18 cellular contexts compared by ENCODE assay signal in the genomic region with DNA sequence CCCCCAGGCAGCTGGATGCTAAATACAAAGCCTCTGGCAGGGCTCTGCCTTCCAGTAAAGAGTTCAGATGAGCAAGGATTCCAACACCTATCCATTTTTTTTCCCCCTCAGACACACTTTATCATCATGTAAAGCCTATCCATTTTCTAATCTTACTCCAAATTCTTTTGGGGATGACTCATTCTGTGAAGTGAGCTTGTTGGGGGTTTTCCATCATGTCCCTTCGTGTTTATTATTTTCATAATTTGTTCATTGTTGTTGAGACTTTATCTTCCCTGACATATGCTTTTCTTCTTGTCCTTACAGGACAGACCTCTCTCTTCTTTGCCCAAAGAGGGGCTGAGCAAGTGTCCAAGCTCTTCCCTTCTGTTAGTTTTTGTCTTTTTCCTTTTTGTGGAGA. TPM values are rescaled to one million over a fixed set of nuclear protein-coding genes. Genes with fewer than 3 reads are reported as not detected.
DNase-seq lines count a peak whose midpoint lies in the region; ATAC-seq, FAIRE-seq and TF ChIP-seq lines count a peak whose summit lies in the region.
"Had no signal": no experiment of that assay in that cellular context is flagged by ENCODE, and none has a peak within 500 bp of the region (broad histone marks: within the 10 kb centered on the region; RNA-seq: fewer than 3 reads in every experiment).

No MANE protein-coding gene starts in this region.

- H3K4me1 ChIP-seq in GM12878 (ENCODE audit: control insufficient read depth, insufficient read depth, low read length): peaks cover 24% of the 10 kb centered on the region
- peaks cover 3% of the 10 kb centered on the region for H3K4me1 ChIP-seq in mesenchymal stem cell (ENCODE audit: control insufficient read depth, insufficient read depth, low read depth, low read length)
- H3K4me1 ChIP-seq in CD8-positive, alpha-beta T cell (ENCODE audit: insufficient read depth, low read length): no peaks in the 10 kb centered on the region
- peaks cover 0 to 39% (median 12%) of the 10 kb centered on the region in 4 donors for H3K4me1 ChIP-seq in tibial artery
- H3K4me1 ChIP-seq: BLaER1, gastroesophageal sphincter, vagina had no signal

- H3K27me3 ChIP-seq in GM12878 (replicated peaks in 1 of 2; ENCODE audit: control insufficient read depth in 2 of 2, insufficient read depth in 2 of 2, low read length in 1 of 2): no peaks in the 10 kb centered on the region
- no peaks in the 10 kb centered on the region for H3K27me3 ChIP-seq in mesenchymal stem cell (ENCODE audit: control insufficient read depth in 1 of 2, insufficient read depth in 1 of 2, low read length in 2 of 2)
- H3K27me3 ChIP-seq in CD8-positive, alpha-beta T cell (ENCODE audit: insufficient read depth, low read length): no peaks in the 10 kb centered on the region
- H3K27me3 ChIP-seq in tibial artery: no peaks in the 10 kb centered on the region
- H3K27me3 ChIP-seq: BLaER1, gastroesophageal sphincter, neutrophil, vagina had no signal

- no peak overlapping the region for H2BK5ac ChIP-seq in mesenchymal stem cell (ENCODE audit: low read depth, low read length, poor library complexity, severe bottlenecking)

- TF ChIP-seq POLR2A in GM12878 (IDR thresholded peaks at IDR 0.05; ENCODE audit: low read depth, low read length): no peak

- intact Hi-C loops in GM12878 (cut with micrococcal nuclease; ENCODE audit: unreplicated experiment) (no loop called here), tibial artery (cut with DNase I; ENCODE audit: low total_unique reads) (no loop called here)
- intact Hi-C loops in CD8-positive, alpha-beta T cell (cut with DNase I, micrococcal nuclease): no loop called here

- POLR2A ChIA-PET in GM12878 (lab: Charles Lee): interaction anchor here (0.6 to 1.9 kb wide), 4 partner anchors 39 to 185 kb away, joined by 3 to 5 read pairs (median 4); no protein-coding TSS in a partner anchor
- POLR2A ChIA-PET in CD8-positive, alpha-beta T cell (lab: Charles Lee): interaction anchor here (0.8 to 1.5 kb wide), 3 partner anchors 12 to 101 kb away, joined by 3 read pairs; no protein-coding TSS in a partner anchor

- H3K4me3 ChIP-seq in GM12878 (no peak overlapping the region), mesenchymal stem cell (ENCODE audit: insufficient read depth in 1 of 2, low read depth in 1 of 2, low read length in 2 of 2) (no peak overlapping the region), tibial artery (no peak overlapping the region)
- H3K4me3 ChIP-seq in CD8-positive, alpha-beta T cell (ENCODE audit: low read depth, low read length): no peak overlapping the region
- H3K4me3 ChIP-seq: BLaER1, gastroesophageal sphincter, vagina had no signal

- H2BK15ac ChIP-seq in mesenchymal stem cell (ENCODE audit: low read depth, poor library complexity, severe bottlenecking): no peak overlapping the region

- H3K9me3 Mint-ChIP-seq in CD8-positive, alpha-beta T cell: no peaks in the 10 kb centered on the region

- H2AK5ac ChIP-seq in mesenchymal stem cell (ENCODE audit: low read length, severe bottlenecking): no peak overlapping the region

- no peak overlapping the region for H3K23ac ChIP-seq in mesenchymal stem cell (ENCODE audit: low read length in 2 of 2)

- H4K20me1 ChIP-seq in GM12878 (ENCODE audit: control insufficient read depth, insufficient read depth): no peaks in the 10 kb centered on the region
- H4K20me1 ChIP-seq: BLaER1 had no signal

- H3K18ac ChIP-seq in mesenchymal stem cell (ENCODE audit: low read depth in 1 of 2, low read length in 2 of 2): no peak overlapping the region

- no peaks in the 10 kb centered on the region for H3K79me1 ChIP-seq in mesenchymal stem cell (replicated peaks; ENCODE audit: low read length, poor library complexity, severe bottlenecking)

- TF ChIP-seq RAD21 in GM12878 (IDR thresholded peaks at IDR 0.05; ENCODE audit: insufficient read depth, low read depth, low read length): no peak

- H2AFZ ChIP-seq in GM12878 (ENCODE audit: control insufficient read depth, low read depth, low read length) (peak overlapping the region; percentile 37; the same call in 1 of the 2 replicates), mesenchymal stem cell (ENCODE audit: low read depth, low read length) (no peak overlapping the region)

- H4K91ac ChIP-seq in mesenchymal stem cell (ENCODE audit: low read length): no peak overlapping the region

- no peak for TF ChIP-seq CTCF in GM12878 (IDR thresholded peaks at IDR 0.05 in 2 of 3, conservative IDR thresholded peaks at IDR 0.05 in 1 of 3; ENCODE audit: control insufficient read depth in 2 of 3, extremely low read depth in 1 of 3, insufficient read depth in 1 of 3, low read depth in 3 of 3, low read length in 3 of 3)
- TF ChIP-seq CTCF in CD8-positive, alpha-beta T cell (IDR thresholded peaks at IDR 0.05): no peak
- TF ChIP-seq CTCF in tibial artery (IDR thresholded peaks at IDR 0.05): no peak

- 0% methylated on average over 1 of the region's 1 CpG for WGBS in GM12878 (ENCODE audit: insufficient coverage, insufficient replicate concordance, low lambda C conversion rate, missing lambda C conversion rate)
- WGBS in mesenchymal stem cell: no CpG with 5 or more reads among the region's 1 CpG

- H3K27ac ChIP-seq in GM12878 (ENCODE audit: control insufficient read depth, insufficient read depth) (no peak overlapping the region), mesenchymal stem cell (ENCODE audit: low read length, poor library complexity, severe bottlenecking) (no peak overlapping the region), tibial artery (peak overlapping the region in 1 of 2 donors; percentile 17)
- H3K27ac ChIP-seq in CD8-positive, alpha-beta T cell (ENCODE audit: low read depth, low read length): no peak overlapping the region
- H3K27ac ChIP-seq: BLaER1, gastroesophageal sphincter, KMS-11, neutrophil, vagina had no signal

- no peak overlapping the region for H3K27ac Mint-ChIP-seq in CD8-positive, alpha-beta T cell
- H3K27ac Mint-ChIP-seq: brain had no signal

- no peak overlapping the region for H4K8ac ChIP-seq in mesenchymal stem cell (ENCODE audit: low read length)

- H3K4ac ChIP-seq in mesenchymal stem cell (ENCODE audit: low read depth in 1 of 2, low read length in 2 of 2): no peak overlapping the region

- no TSS peak for BruUV-seq in GM12878 (replicated peaks; lab: Mats Ljungman, UMichigan)

- in situ Hi-C loops in GM12878 (cut with MboI): loop anchor here (25.0 kb wide), 2 partner anchors 1145 to 1545 kb away; a partner anchor contains a TSS

- H3K9ac ChIP-seq in GM12878 (ENCODE audit: control insufficient read depth, insufficient read depth, low read length): no peak overlapping the region
- H3K9ac ChIP-seq in mesenchymal stem cell (ENCODE audit: low read length): peak overlapping the region; percentile 35
- H3K9ac ChIP-seq: BLaER1, KMS-11 had no signal

- H3K36me3 Mint-ChIP-seq in CD8-positive, alpha-beta T cell: no peaks in the 10 kb centered on the region
- H3K36me3 Mint-ChIP-seq: brain had no signal

- SMC1A ChIA-PET in GM12878 (lab: Charles Lee; ENCODE audit: uncharacterized antibody, unreplicated experiment): interaction anchor here (0.8 to 2.7 kb wide), 16 partner anchors 11 to 190 kb away, joined by 3 to 22 read pairs (median 4); no protein-coding TSS in a partner anchor

- H2BK12ac ChIP-seq in mesenchymal stem cell (ENCODE audit: low read length in 2 of 2): no peak overlapping the region

- peaks cover 12% of the 10 kb centered on the region for H3K4me1 Mint-ChIP-seq in CD8-positive, alpha-beta T cell (ENCODE audit: low read depth)

- no peaks in the 10 kb centered on the region for H3K9me3 ChIP-seq in GM12878 (replicated peaks; ENCODE audit: control insufficient read depth, insufficient read depth, low read length)
- H3K9me3 ChIP-seq in mesenchymal stem cell (ENCODE audit: control insufficient read depth, low read length): no peaks in the 10 kb centered on the region
- H3K9me3 ChIP-seq in CD8-positive, alpha-beta T cell (ENCODE audit: low read length): no peaks in the 10 kb centered on the region
- no peaks in the 10 kb centered on the region for H3K9me3 ChIP-seq in tibial artery
- H3K9me3 ChIP-seq: BLaER1, gastroesophageal sphincter, neutrophil, vagina had no signal

- peak overlapping the region; percentile 57; the same call in 1 of the 2 replicates for H3K4me2 ChIP-seq in GM12878 (ENCODE audit: control insufficient read depth, insufficient read depth)
- no peak overlapping the region for H3K4me2 ChIP-seq in mesenchymal stem cell (ENCODE audit: low read length, poor library complexity, severe bottlenecking)
- H3K4me2 ChIP-seq: BLaER1, KMS-11 had no signal

- 0 out of 4 replicates have a peak, but pooled peaks of 1 of the 2 experiments have one; percentile 33 for TF ChIP-seq EP300 in GM12878 (IDR thresholded peaks at IDR 0.05; ENCODE audit: borderline replicate concordance in 1 of 2, control insufficient read depth in 1 of 2, low read depth in 2 of 2, low read length in 2 of 2)

- no peak overlapping the region for H3K4me3 Mint-ChIP-seq in CD8-positive, alpha-beta T cell
- H3K4me3 Mint-ChIP-seq: brain had no signal

- DNase-seq in EL: peak; percentile 64
- DNase-seq in LHCN-M2 (ENCODE audit: low read depth): peak; percentile 35
- DNase-seq in GM12878 (ENCODE audit: low read depth, low spot score): no peak
- DNase-seq in mesenchymal stem cell: peak; percentile 38
- no peak for DNase-seq in DMS153 treated with DMSO at 0.1 percent for 48 hours (lab: John Stamatoyannopoulos, UW; ENCODE audit: unreplicated experiment)
- DNase-seq in HPDE6-E6E7 (ENCODE audit: extremely low spot score): no peak
- DNase-seq in CD8-positive, alpha-beta T cell: no peak
- DNase-seq in tibial artery: no peak
- DNase-seq: activated gamma-delta T cell treated with Interleukin-2 at 50 U/mL for 16 hours; DMS153; effector memory CD4-positive, alpha-beta T cell; NCI-H1436 had no signal

- no peaks in the 10 kb centered on the region for H3K79me2 ChIP-seq in GM12878 (ENCODE audit: control insufficient read depth, insufficient read depth, low read length)

- RAD21 ChIA-PET in GM12878 (lab: Charles Lee; ENCODE audit: unreplicated experiment): interaction anchor here (0.6 to 1.8 kb wide), 9 partner anchors 13 to 167 kb away, joined by 3 to 5 read pairs (median 4); a partner anchor contains a TSS

- no peak for FAIRE-seq in GM12878 (lab: Jason Lieb, UNC)

- H2BK120ac ChIP-seq in mesenchymal stem cell (ENCODE audit: low read depth, low read length): no peak overlapping the region

- peak; percentile 13 for ATAC-seq in GM12878
- no peak for ATAC-seq in CD8-positive, alpha-beta T cell
- ATAC-seq: gastroesophageal sphincter had no signal

- CTCF ChIA-PET in GM12878 (lab: Yijun Ruan, JAX): interaction anchor here (0.8 to 3.5 kb wide), 13 partner anchors 12 to 165 kb away, joined by 3 to 26 read pairs (median 4); a partner anchor contains a TSS
- CTCF ChIA-PET in CD8-positive, alpha-beta T cell (lab: Charles Lee): interaction anchor here (0.7 to 2.6 kb wide), 6 partner anchors 12 to 99 kb away, joined by 3 to 12 read pairs (median 3); a partner anchor contains a TSS

- no peaks in the 10 kb centered on the region for H3K27me3 Mint-ChIP-seq in CD8-positive, alpha-beta T cell (ENCODE audit: low read depth)

- no peak overlapping the region for H3K14ac ChIP-seq in mesenchymal stem cell (ENCODE audit: low read length in 2 of 2)

- H3K36me3 ChIP-seq in GM12878 (ENCODE audit: control insufficient read depth in 2 of 2, insufficient read depth in 2 of 2, low read length in 1 of 2): no peaks in the 10 kb centered on the region
- H3K36me3 ChIP-seq in mesenchymal stem cell (ENCODE audit: control insufficient read depth in 1 of 2, insufficient read depth in 2 of 2, low read depth in 1 of 2, low read length in 2 of 2): no peaks in the 10 kb centered on the region
- no peaks in the 10 kb centered on the region for H3K36me3 ChIP-seq in CD8-positive, alpha-beta T cell (ENCODE audit: insufficient read depth, low read length)
- H3K36me3 ChIP-seq in tibial artery: no peaks in the 10 kb centered on the region
- H3K36me3 ChIP-seq: BLaER1, gastroesophageal sphincter, neutrophil, vagina had no signal

RNA-seq across cellular contexts. Expression of a gene that starts 34.7 kb away (rescaled TPM):
- 7.8 and 8.4 TPM in 2 replicates for total RNA-seq in LHCN-M2 (2014; rRNA removed)
- polyA plus RNA-seq in LHCN-M2 (2012): 12.5 TPM
- total RNA-seq in GM12878 (2013; cell fraction: nucleolus; rRNA removed): 20.0 and 21.6 TPM in 2 replicates
- total RNA-seq in GM12878 (2014; rRNA removed): 37.9 and 41.0 TPM in 2 replicates
- 45.6 and 46.5 TPM in 2 replicates for total RNA-seq in GM12878 (2014; rRNA removed; fragmentation: Illumina TruSeq; extraction: Trizol)
- 60.5 and 64.6 TPM in 2 replicates for total RNA-seq in GM12878 (2021)
- polyA plus RNA-seq in GM12878 (2011; ENCODE audit: low read depth): 11.6 TPM
- polyA plus RNA-seq in GM12878 (2011; rRNA removed): 82.9 and 94.0 TPM in 2 replicates
- 64.1 and 87.7 TPM in 2 replicates for polyA plus RNA-seq in GM12878 (2011; cell fraction: cytosol; rRNA removed)
- polyA plus RNA-seq in GM12878 (2011; cell fraction: nucleus; rRNA removed): 66.7 and 81.4 TPM in 2 replicates
- polyA plus RNA-seq in GM12878 (2012): 17.8 and 20.3 TPM in 2 replicates
- polyA plus RNA-seq in GM12878 (2014; fragmentation: Illumina TruSeq; extraction: Trizol): 87.5 and 94.9 TPM in 2 replicates
- polyA plus RNA-seq in GM12878 (2014; fragmentation: Nextera tagmentation; extraction: Ambion mirVana): 10 to 100 TPM; 14.9 to 33.8 TPM
- 71.1 and 74.0 TPM in 2 replicates for polyA plus RNA-seq in GM12878 (2014; rRNA removed)
- 10 to 100 TPM; 29.9 to 35.4 TPM for polyA plus RNA-seq in GM12878 (2016; fragmentation: Nextera tagmentation; extraction: Ambion mirVana)
- 36.2 and 55.3 TPM in 2 replicates for polyA minus RNA-seq in GM12878 (2011; rRNA and poly(A)+ RNA removed)
- polyA minus RNA-seq in GM12878 (2011; cell fraction: cytosol; rRNA and poly(A)+ RNA removed): 16.4 and 25.8 TPM in 2 replicates
- polyA minus RNA-seq in GM12878 (2011; cell fraction: nucleus; rRNA and poly(A)+ RNA removed): 16.0 and 31.0 TPM in 2 replicates
- polyA plus RNA-seq in mesenchymal stem cell (2013, experiment 1 of 2): 8.4 TPM
- 8.4 TPM for polyA plus RNA-seq in mesenchymal stem cell (2013, experiment 2 of 2)
- total RNA-seq in CD8-positive, alpha-beta T cell: 1 to 10 TPM; 4.4 to 5.9 TPM

Comparison
In these comparisons a context has a peak if more than half of its experiments do, and no peak if none do; other contexts are left out.
1. DNase-seq: peak in EL (single experiment), LHCN-M2 (single experiment) and mesenchymal stem cell (single experiment); none in GM12878 (single experiment), DMS153 treated with DMSO at 0.1 percent for 48 hours (single experiment), HPDE6-E6E7 (single experiment), CD8-positive, alpha-beta T cell (0 of 7) and tibial artery (0 of 2).